Comparison of ENCODE assay signal across 9 cellular contexts in the genomic region with DNA sequence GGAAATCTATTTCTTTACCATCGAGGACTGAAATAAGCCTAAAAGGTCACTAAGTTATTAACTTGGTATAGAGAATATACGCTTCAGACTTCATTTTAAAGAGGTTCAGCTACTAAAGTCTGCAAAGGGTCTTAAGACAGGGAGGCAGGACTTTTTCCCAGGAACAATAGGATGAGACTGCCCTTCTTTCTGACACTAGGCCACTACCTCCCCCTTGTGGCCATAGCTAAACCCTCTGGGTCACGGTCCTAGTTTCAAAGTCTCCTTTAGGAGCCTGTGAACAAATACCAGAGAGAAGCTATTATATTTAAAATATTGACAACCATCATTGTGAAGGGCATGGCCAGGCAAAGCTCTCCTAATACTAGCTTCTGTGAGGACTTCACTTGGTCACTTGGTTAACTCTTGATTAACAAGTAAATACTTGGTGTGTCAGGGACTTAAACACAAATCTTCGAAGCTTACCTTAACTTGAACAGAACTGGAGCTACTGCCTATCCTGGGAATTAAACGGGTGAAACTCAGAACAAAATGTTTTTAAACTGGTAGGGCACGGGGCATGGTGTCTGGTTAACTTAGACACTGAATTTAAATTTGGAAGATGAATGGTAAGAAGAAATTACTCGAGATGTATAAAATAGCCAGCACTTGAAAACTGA.
DNase-seq lines count a peak whose midpoint lies in the region; ATAC-seq and TF ChIP-seq lines count a peak whose summit lies in the region.
"Had no signal": no experiment of that assay in that cellular context is flagged by ENCODE, and none has a peak within 500 bp of the region (broad histone marks: within the 10 kb centered on the region; RNA-seq: fewer than 3 reads in every experiment).

No MANE protein-coding gene starts in this region.

- POLR2A ChIA-PET in activated B cell treated with CpG ODN at 0.5 μM for 24 hours (lab: Charles Lee) = interaction anchor here (2.1 kb wide), 1 partner anchor 76 kb away, joined by 12 read pairs; the partner anchor contains the start of gene CCDC6

- TF ChIP-seq CTCF in activated B cell treated with CpG ODN at 0.5 μM for 24 hours (IDR thresholded peaks at IDR 0.05) = peak; percentile 21
- peak; percentile 25 to 61 (median 54) for TF ChIP-seq CTCF in prostate gland (IDR thresholded peaks at IDR 0.05)

- intact Hi-C loops in activated B cell treated with CpG ODN at 0.5 μM for 24 hours (cut with micrococcal nuclease) (loop anchor here (1.0 to 10.0 kb wide), 3 partner anchors 76 to 374 kb away; partner anchors contain the start of gene CCDC6), prostate gland (cut with DNase I) (no loop called here), posterior vena cava (cut with DNase I) (loop anchor here (5.0 to 10.0 kb wide), 2 partner anchors 52 to 206 kb away; no protein-coding TSS in a partner anchor)

- H3K27ac Mint-ChIP-seq in activated B cell treated with CpG ODN at 0.5 μM for 24 hours = no peak overlapping the region

- no peak overlapping the region for H3K4me3 Mint-ChIP-seq in activated B cell treated with CpG ODN at 0.5 μM for 24 hours

- no peak overlapping the region for H3K4me3 ChIP-seq in prostate gland

- 79% methylated on average over 7 of the region's 7 CpGs for WGBS in prostate gland

- no peaks in the 10 kb centered on the region for H3K9me3 Mint-ChIP-seq in activated B cell treated with CpG ODN at 0.5 μM for 24 hours

- H3K27me3 Mint-ChIP-seq in activated B cell treated with CpG ODN at 0.5 μM for 24 hours = no peaks in the 10 kb centered on the region

- H3K36me3 Mint-ChIP-seq in activated B cell treated with CpG ODN at 0.5 μM for 24 hours (ENCODE audit: low read depth) = peaks cover 49% of the 10 kb centered on the region

- DNase-seq in stimulated activated CD4-positive, alpha-beta T cell treated with anti-CD3 and anti-CD28 coated beads, Interleukin-2, amount 100 ng/mL, for 24 hours = peak; percentile 24 to 27
- no peak for DNase-seq in stimulated activated CD4-positive, alpha-beta T cell treated with anti-CD3 and anti-CD28 coated beads, Interleukin-2, amount 100 ng/mL, for 48 hours
- peak; percentile 16 for DNase-seq in MV-4-11 (lab: John Stamatoyannopoulos, UW)
- DNase-seq in activated B cell treated with CpG ODN at 0.5 μM for 24 hours = no peak
- peak; percentile 51 for DNase-seq in glomerular visceral epithelial cell (ENCODE audit: extremely low spot score)
- peak; percentile 13 for DNase-seq in prostate gland (ENCODE audit: low spot score)
- no peak for DNase-seq in posterior vena cava (ENCODE audit: low spot score)

- TF ChIP-seq POLR2A in prostate gland (IDR thresholded peaks at IDR 0.05) = no peak

- CTCF ChIA-PET in activated B cell treated with CpG ODN at 0.5 μM for 24 hours (lab: Charles Lee) = interaction anchor here (0.6 to 5.0 kb wide), 22 partner anchors 8 to 373 kb away, joined by 3 to 32 read pairs (median 3); partner anchors contain the start of gene CCDC6

- no peaks in the 10 kb centered on the region for H3K36me3 ChIP-seq in prostate gland

- no peak overlapping the region for H3K27ac ChIP-seq in prostate gland
- H3K27ac ChIP-seq: epithelial cell of prostate had no signal

- H3K4me1 ChIP-seq in prostate gland (replicated peaks) = peaks cover 4% of the 10 kb centered on the region

- peak; percentile 50 for ATAC-seq in activated B cell treated with CpG ODN at 0.5 μM for 24 hours (ENCODE audit: low read depth)
- no peak for ATAC-seq in HG03378 (IDR thresholded peaks at IDR 0.05; ENCODE audit: unreplicated experiment)

- no peaks in the 10 kb centered on the region for H3K27me3 ChIP-seq in prostate gland (replicated peaks; ENCODE audit: insufficient read depth)

- H3K4me1 Mint-ChIP-seq in activated B cell treated with CpG ODN at 0.5 μM for 24 hours = peaks cover 69% of the 10 kb centered on the region

- H3K9me3 ChIP-seq in prostate gland = no peaks in the 10 kb centered on the region

Comparison
In these comparisons a context has a peak if more than half of its experiments do, and no peak if none do; other contexts are left out.
1. DNase-seq: peak in stimulated activated CD4-positive, alpha-beta T cell treated with anti-CD3 and anti-CD28 coated beads, Interleukin-2, amount 100 ng/mL, for 24 hours (2 of 2), MV-4-11 (single experiment), glomerular visceral epithelial cell (single experiment) and prostate gland (single experiment); none in stimulated activated CD4-positive, alpha-beta T cell treated with anti-CD3 and anti-CD28 coated beads, Interleukin-2, amount 100 ng/mL, for 48 hours (0 of 2), activated B cell treated with CpG ODN at 0.5 μM for 24 hours (single experiment) and posterior vena cava (single experiment).